21 cellular contexts compared by ENCODE assay signal in the genomic region with DNA sequence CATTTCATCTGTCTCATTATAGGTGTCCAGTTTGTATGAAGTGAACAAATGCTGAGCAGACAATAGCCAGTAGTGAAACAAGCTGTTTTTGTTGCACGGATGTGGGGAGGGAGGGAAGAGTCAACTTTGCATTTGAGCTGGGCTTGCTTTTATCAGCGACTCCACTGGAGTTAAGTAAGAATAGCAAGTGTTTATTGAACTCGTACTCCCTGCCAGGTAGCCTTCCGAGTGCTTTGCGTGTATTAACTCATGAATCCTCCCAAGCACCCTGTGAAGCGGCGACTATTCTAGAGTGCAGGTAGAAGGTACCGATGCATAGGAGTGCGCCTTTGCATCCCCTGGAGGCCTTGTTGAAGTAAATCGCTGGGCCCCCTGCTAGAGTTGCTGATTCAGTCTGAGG. TPM values are rescaled to one million over a fixed set of nuclear protein-coding genes. Genes with fewer than 3 reads are reported as not detected.
DNase-seq lines count a peak whose midpoint lies in the region; ATAC-seq, FAIRE-seq and TF ChIP-seq lines count a peak whose summit lies in the region.
"Had no signal": no experiment of that assay in that cellular context is flagged by ENCODE, and none has a peak within 500 bp of the region (broad histone marks: within the 10 kb centered on the region; RNA-seq: fewer than 3 reads in every experiment).

No MANE protein-coding gene starts in this region.

- no peak overlapping the region for H4K5ac ChIP-seq in H9 (ENCODE audit: insufficient read length, low read depth, low read length)

- H4K91ac ChIP-seq in H9 (ENCODE audit: insufficient read length, low read depth, low read length) = no peak overlapping the region

- H3K4me3 ChIP-seq in HepG2 (replicated peaks in 1 of 3; ENCODE audit: insufficient read depth in 1 of 3, low read depth in 2 of 3, low read length in 3 of 3) = peak overlapping the region in 1 of 3 experiments; percentile 25; a peak in 1 of 6 replicates
- no peak overlapping the region for H3K4me3 ChIP-seq in prostate gland
- H3K4me3 ChIP-seq in BE2C (ENCODE audit: low read depth, low read length) = no peak overlapping the region
- H3K4me3 ChIP-seq in sigmoid colon = no peak overlapping the region
- H3K4me3 ChIP-seq: SJCRH30, suprapubic skin had no signal

- no peak overlapping the region for H3K4ac ChIP-seq in H9 (ENCODE audit: low read depth, low read length)

- H3K4me1 ChIP-seq in H9 (ENCODE audit: insufficient read depth, low read length) = peaks cover 7% of the 10 kb centered on the region; the same call in 1 of the 2 replicates
- H3K4me1 ChIP-seq in HepG2 (ENCODE audit: insufficient read depth, low read length) = peaks cover 63% of the 10 kb centered on the region
- peaks cover 3% of the 10 kb centered on the region for H3K4me1 ChIP-seq in prostate gland (replicated peaks)
- peaks cover 19% of the 10 kb centered on the region for H3K4me1 ChIP-seq in BE2C
- peaks cover 0 to 20% (median 18%) of the 10 kb centered on the region in 4 donors for H3K4me1 ChIP-seq in sigmoid colon
- H3K4me1 ChIP-seq: SJCRH30 had no signal

- peaks cover 6% of the 10 kb centered on the region for H3K23me2 ChIP-seq in H9 (ENCODE audit: insufficient read length, low read depth, low read length, poor library complexity, severe bottlenecking)

- peak; percentile 73 for DNase-seq in H9
- peak; percentile 48 for DNase-seq in WTC11 (ENCODE audit: low spot score)
- peak; percentile 56 for DNase-seq in HepG2 (ENCODE audit: low spot score)
- DNase-seq in prostate gland (ENCODE audit: low spot score) = no peak
- no peak for DNase-seq in BE2C
- no peak for DNase-seq in stimulated activated naive CD4-positive, alpha-beta T cell treated with Interleukin-2 at 50 U/mL for 16 hours (lab: John Stamatoyannopoulos, UW)
- no peak for DNase-seq in sigmoid colon
- DNase-seq: DMS79 treated with DMSO at 0.1 percent for 48 hours; islet precursor cell; NCI-H1436 treated with DMSO at 0.1 percent for 48 hours; SJCRH30; stimulated activated CD4-positive, alpha-beta T cell treated with anti-CD3 and anti-CD28 coated beads, Interleukin-12 subunit alpha, Interleukin-12 subunit beta, amount 100 ng/mL, for 4 hours had no signal

- H3K27me3 ChIP-seq in H9 (ENCODE audit: insufficient read depth, low read length) = no peaks in the 10 kb centered on the region
- H3K27me3 ChIP-seq in HepG2 (ENCODE audit: control insufficient read depth in 1 of 2, insufficient read depth in 2 of 2, low read length in 2 of 2) = no peaks in the 10 kb centered on the region
- no peaks in the 10 kb centered on the region for H3K27me3 ChIP-seq in prostate gland (replicated peaks; ENCODE audit: insufficient read depth)
- H3K27me3 ChIP-seq in BE2C = no peaks in the 10 kb centered on the region
- no peaks in the 10 kb centered on the region for H3K27me3 ChIP-seq in sigmoid colon
- H3K27me3 ChIP-seq: SJCRH30, suprapubic skin had no signal

- H3K9me3 Mint-ChIP-seq in H9 = peaks cover 0 to 2% of the 10 kb centered on the region in 2 experiments; a peak in 1 of 5 replicates
- H3K9me3 Mint-ChIP-seq in WTC11 = no peaks in the 10 kb centered on the region
- H3K9me3 Mint-ChIP-seq: natural killer cell treated with Interleukin-12 subunit alpha and Interleukin-12 subunit beta and Interleukin-15 and Interleukin-18, amount 100 ng/mL, for 72 hours had no signal

- TF ChIP-seq EP300 in HepG2 (IDR thresholded peaks at IDR 0.05; ENCODE audit: low read depth in 2 of 2, low read length in 2 of 2) = no peak
- no peak for TF ChIP-seq EP300 in HepG2 (CRISPR knock-in tag; IDR thresholded peaks at IDR 0.05; ENCODE audit: borderline replicate concordance)
- no peak for TF ChIP-seq EP300 in sigmoid colon (IDR thresholded peaks at IDR 0.05)

- H2BK5ac ChIP-seq in H9 (ENCODE audit: insufficient read length, low read length) = no peak overlapping the region

- FAIRE-seq in HepG2 (lab: Jason Lieb, UNC) = peak; percentile 72
- FAIRE-seq: colon, endometrium, HTR-8/SVneo had no signal

- H2AK5ac ChIP-seq in H9 (ENCODE audit: insufficient read length, low read length) = no peak overlapping the region

- H2AFZ ChIP-seq in H9 (ENCODE audit: low read length) (no peak overlapping the region), HepG2 (ENCODE audit: low read length) (peak overlapping the region; percentile 93)

- H3K9ac ChIP-seq in H9 (ENCODE audit: extremely low read depth, insufficient read length, low read length) (peak overlapping the region; percentile 1), HepG2 (ENCODE audit: insufficient read depth, low read depth, low read length) (peak overlapping the region; percentile 35)

- TF ChIP-seq POLR2A in HepG2 (IDR thresholded peaks at IDR 0.05; ENCODE audit: insufficient read depth in 1 of 2, low read depth in 2 of 2, low read length in 2 of 2) (no peak), prostate gland (IDR thresholded peaks at IDR 0.05) (no peak), sigmoid colon (IDR thresholded peaks at IDR 0.05) (no peak)

- CTCF ChIA-PET in WTC11 (lab: Charles Lee) = interaction anchor here (1.0 to 3.7 kb wide), 10 partner anchors 11 to 197 kb away, joined by 3 to 25 read pairs (median 4); no protein-coding TSS in a partner anchor
- CTCF ChIA-PET in HepG2 (lab: Yijun Ruan, JAX; ENCODE audit: low intra/inter-chr PET ratio, low total read pairs) = no interaction called here

- no peak overlapping the region for H4K8ac ChIP-seq in H9 (replicated peaks; ENCODE audit: insufficient read length, low read depth, low read length)

- H3K79me1 ChIP-seq in H9 (ENCODE audit: insufficient read depth, low read depth, low read length, poor library complexity, severe bottlenecking) = no peaks in the 10 kb centered on the region

- no peak overlapping the region for H2BK120ac ChIP-seq in H9 (ENCODE audit: low read depth, low read length, poor library complexity, severe bottlenecking)

- intact Hi-C loops in HepG2 (cut with micrococcal nuclease; ENCODE audit: unreplicated experiment) (loop anchor here (1.0 kb wide), 1 partner anchor 18 kb away; no protein-coding TSS in a partner anchor), prostate gland (cut with DNase I) (no loop called here), sigmoid colon (cut with DNase I) (no loop called here)

- no peak overlapping the region for H3K14ac ChIP-seq in H9 (ENCODE audit: insufficient read depth, low read length)

- H2BK12ac ChIP-seq in H9 (ENCODE audit: insufficient read length, low read depth, low read length) = no peak overlapping the region

- H3K23ac ChIP-seq in H9 (ENCODE audit: insufficient read length, low read depth, low read length) = no peak overlapping the region

- TF ChIP-seq CTCF in H9 (conservative IDR thresholded peaks at IDR 0.05) (peak; percentile 37; the same call in 2 of the 3 replicates), WTC11 (IDR thresholded peaks at IDR 0.05) (no peak), HepG2 (CRISPR knock-in tag; IDR thresholded peaks at IDR 0.05) (peak; percentile 14; the same call in 1 of the 2 replicates), prostate gland (IDR thresholded peaks at IDR 0.05) (no peak), BE2C (IDR thresholded peaks at IDR 0.05; ENCODE audit: low read depth, low read length) (no peak), sigmoid colon (IDR thresholded peaks at IDR 0.05) (no peak)

- H3K4me2 ChIP-seq in H9 (ENCODE audit: insufficient read depth, insufficient read length, low read length) = peak overlapping the region; percentile 45
- H3K4me2 ChIP-seq in HepG2 (ENCODE audit: low read depth, low read length) = peak overlapping the region; percentile 83

- H3K9me3 ChIP-seq in H9 (ENCODE audit: control insufficient read depth, low read depth, low read length) (no peaks in the 10 kb centered on the region), HepG2 (ENCODE audit: low read length) (no peaks in the 10 kb centered on the region), prostate gland (no peaks in the 10 kb centered on the region), BE2C (no peaks in the 10 kb centered on the region), sigmoid colon (no peaks in the 10 kb centered on the region)
- H3K9me3 ChIP-seq: SJCRH30, suprapubic skin had no signal

- H3K4me1 Mint-ChIP-seq in H9 = peaks cover 41 to 43% of the 10 kb centered on the region in 2 experiments
- H3K4me1 Mint-ChIP-seq in WTC11 = peaks cover 42% of the 10 kb centered on the region

- H3K27ac ChIP-seq in H9 (ENCODE audit: insufficient read length, low read depth, low read length) (peak overlapping the region; percentile 4), HepG2 (ENCODE audit: extremely low read length, insufficient read depth, low read length) (peak overlapping the region; percentile 58), prostate gland (peak overlapping the region; percentile 16 to 58), sigmoid colon (no peak overlapping the region)
- H3K27ac ChIP-seq: SJCRH30, suprapubic skin had no signal

- H4K20me1 ChIP-seq in H9 (ENCODE audit: control insufficient read depth, insufficient read depth, insufficient read length) = no peaks in the 10 kb centered on the region
- H4K20me1 ChIP-seq in HepG2 (ENCODE audit: insufficient read depth, low read length) = no peaks in the 10 kb centered on the region

- H3K27ac Mint-ChIP-seq in H9 = peak overlapping the region; percentile 93 to 96 (median 96)
- peak overlapping the region; percentile 98 for H3K27ac Mint-ChIP-seq in WTC11
- H3K27ac Mint-ChIP-seq: activated naive CD8-positive, alpha-beta T cell; natural killer cell treated with Interleukin-12 subunit alpha and Interleukin-12 subunit beta and Interleukin-15 and Interleukin-18, amount 100 ng/mL, for 72 hours had no signal

- H3K36me3 Mint-ChIP-seq in H9 (ENCODE audit: insufficient read depth in 1 of 3, low read depth in 3 of 3) (no peaks in the 10 kb centered on the region), WTC11 (no peaks in the 10 kb centered on the region)
- H3K36me3 Mint-ChIP-seq: activated naive CD8-positive, alpha-beta T cell; natural killer cell treated with Interleukin-12 subunit alpha and Interleukin-12 subunit beta and Interleukin-15 and Interleukin-18, amount 100 ng/mL, for 72 hours had no signal

- in situ Hi-C loops in HepG2 (cut with HindIII; ENCODE audit: extremely low pct_ligation_motif_present, low pct_unique_long_range_greater_than_20kb) = no loop called here

- WGBS in H9 (ENCODE audit: extremely low coverage, insufficient read length, low lambda C conversion rate) = no CpG with 5 or more reads among the region's 10 CpGs
- WGBS in HepG2 (ENCODE audit: low lambda C conversion rate) = 42% methylated on average over 8 of the region's 10 CpGs
- WGBS in prostate gland = 35% methylated on average over 10 of the region's 10 CpGs
- WGBS in sigmoid colon, 2 donors = 84 to 92% methylated on average over 10 of the region's 10 CpGs

- H3K18ac ChIP-seq in H9 (ENCODE audit: insufficient read length, low read depth, low read length) = no peak overlapping the region

- POLR2A ChIA-PET in WTC11 (lab: Charles Lee) = interaction anchor here (1.0 to 1.3 kb wide), 2 partner anchors 15 to 117 kb away, joined by 3 to 5 read pairs; a partner anchor contains a TSS
- POLR2A ChIA-PET in HepG2 (lab: Yijun Ruan, JAX) = interaction anchor here (0.7 to 2.7 kb wide), 4 partner anchors 11 to 25 kb away, joined by 3 to 15 read pairs (median 5); a partner anchor contains a TSS

- H3K27me3 Mint-ChIP-seq in H9 (ENCODE audit: low read depth) (no peaks in the 10 kb centered on the region), WTC11 (ENCODE audit: low read depth) (peaks cover 3% of the 10 kb centered on the region; the same call in 1 of the 2 replicates)
- H3K27me3 Mint-ChIP-seq: activated naive CD8-positive, alpha-beta T cell; natural killer cell treated with Interleukin-12 subunit alpha and Interleukin-12 subunit beta and Interleukin-15 and Interleukin-18, amount 100 ng/mL, for 72 hours had no signal

- no peak overlapping the region for H3T11ph ChIP-seq in H9 (ENCODE audit: low read length)

- no peak for TF ChIP-seq RAD21 in HepG2 (CRISPR knock-in tag; IDR thresholded peaks at IDR 0.05)

- peak overlapping the region; percentile 32 to 67 for H3K4me3 Mint-ChIP-seq in H9
- H3K4me3 Mint-ChIP-seq in WTC11 = peak overlapping the region; percentile 37
- H3K4me3 Mint-ChIP-seq: activated naive CD8-positive, alpha-beta T cell; natural killer cell treated with Interleukin-12 subunit alpha and Interleukin-12 subunit beta and Interleukin-15 and Interleukin-18, amount 100 ng/mL, for 72 hours had no signal

- no peaks in the 10 kb centered on the region for H3K79me2 ChIP-seq in H9 (ENCODE audit: insufficient read depth, low read length)
- H3K79me2 ChIP-seq in HepG2 (ENCODE audit: insufficient read depth, low read length) = no peaks in the 10 kb centered on the region

- no TSS peak for BruUV-seq in HepG2 (replicated peaks; lab: Mats Ljungman, UMichigan)

- ATAC-seq in WTC11 = peak; percentile 7
- ATAC-seq in HepG2 = no peak
- ATAC-seq: natural killer cell treated with Interleukin-12 subunit alpha and Interleukin-12 subunit beta and Interleukin-15 and Interleukin-18, amount 100 ng/mL, for 72 hours had no signal

- H2BK15ac ChIP-seq in H9 (ENCODE audit: low read depth, low read length) = no peak overlapping the region

- H3K56ac ChIP-seq in H9 (ENCODE audit: insufficient read length, low read depth, low read length) = no peak overlapping the region

- no peak overlapping the region for H2BK20ac ChIP-seq in H9 (ENCODE audit: low read depth, low read length, poor library complexity, severe bottlenecking)

- H3K36me3 ChIP-seq in HepG2 (replicated peaks in 1 of 2; ENCODE audit: control insufficient read depth in 1 of 2, insufficient read depth in 2 of 2, low read length in 2 of 2) = no peaks in the 10 kb centered on the region
- no peaks in the 10 kb centered on the region for H3K36me3 ChIP-seq in prostate gland
- H3K36me3 ChIP-seq in BE2C = no peaks in the 10 kb centered on the region
- no peaks in the 10 kb centered on the region for H3K36me3 ChIP-seq in sigmoid colon
- H3K36me3 ChIP-seq: SJCRH30, suprapubic skin had no signal

RNA-seq across cellular contexts. Expression of a gene that starts 4.7 kb away (rescaled TPM):
- total RNA-seq in H9 (2021) = 48.8 and 49.7 TPM in 2 replicates
- total RNA-seq in WTC11 (2021) = 84.0 to 87.9 TPM (median 87.7 TPM) in 3 replicates
- total RNA-seq in HepG2 (2016; rRNA removed; fragmentation: Illumina TruSeq; extraction: Trizol) = 24.4 and 30.3 TPM in 2 replicates
- total RNA-seq in HepG2 (2016; cell fraction: cytosol; rRNA removed; fragmentation: Illumina TruSeq; extraction: Trizol; ENCODE audit: low read depth) = 8.7 and 10.7 TPM in 2 replicates
- total RNA-seq in HepG2 (2016; cell fraction: insoluble cytoplasmic fraction; rRNA removed; fragmentation: Illumina TruSeq; extraction: Trizol) = 24.3 and 28.9 TPM in 2 replicates
- total RNA-seq in HepG2 (2016; cell fraction: membrane; rRNA removed; fragmentation: Illumina TruSeq; extraction: Trizol) = 18.5 and 19.0 TPM in 2 replicates
- 16.6 and 20.8 TPM in 2 replicates for total RNA-seq in HepG2 (2016; cell fraction: nucleus; rRNA removed; fragmentation: Illumina TruSeq; extraction: Trizol)
- polyA plus RNA-seq in HepG2 (2011; rRNA removed) = 27.4 and 34.2 TPM in 2 replicates
- polyA plus RNA-seq in HepG2 (2011; cell fraction: cytosol; rRNA removed) = 26.3 and 39.4 TPM in 2 replicates
- 141 and 147 TPM in 2 replicates for polyA plus RNA-seq in HepG2 (2011; cell fraction: nucleus; rRNA removed)
- 31.4 and 36.8 TPM in 2 replicates for polyA plus RNA-seq in HepG2 (2012)
- 9.9 and 10.2 TPM in 2 replicates for polyA plus RNA-seq in HepG2 (2016; cell fraction: cytosol; fragmentation: Illumina TruSeq; extraction: Trizol; ENCODE audit: low read depth)
- polyA plus RNA-seq in HepG2 (2016; cell fraction: insoluble cytoplasmic fraction; fragmentation: Illumina TruSeq; extraction: Trizol; ENCODE audit: low read depth) = 35.6 and 37.8 TPM in 2 replicates
- 15.1 and 15.7 TPM in 2 replicates for polyA plus RNA-seq in HepG2 (2016; cell fraction: membrane; fragmentation: Illumina TruSeq; extraction: Trizol; ENCODE audit: low read depth)
- 59.4 and 67.1 TPM in 2 replicates for polyA plus RNA-seq in HepG2 (2016; cell fraction: nucleus; fragmentation: Illumina TruSeq; extraction: Trizol; ENCODE audit: insufficient read depth, low read depth)
- 7.0 and 28.3 TPM in 2 replicates for polyA minus RNA-seq in HepG2 (2011; rRNA and poly(A)+ RNA removed; ENCODE audit: low replicate concordance)
- polyA minus RNA-seq in HepG2 (2011; cell fraction: cytosol; rRNA and poly(A)+ RNA removed) = 15.8 and 20.3 TPM in 2 replicates
- 11.1 and 17.4 TPM in 2 replicates for polyA minus RNA-seq in HepG2 (2011; cell fraction: nucleus; rRNA and poly(A)+ RNA removed)
- 100 to 1,000 TPM in 1 of 2 donors, 10 to 100 TPM in 1; 62.0 to 105 TPM for total RNA-seq in prostate gland
- 40.9 TPM for polyA plus RNA-seq in BE2C (2012; ENCODE audit: insufficient read depth, insufficient read length, low read depth)
- total RNA-seq in sigmoid colon = 10 to 100 TPM; 25.3 to 57.4 (median 34.1) TPM
- 10 to 100 TPM; 11.4 to 27.9 (median 14.3) TPM for polyA plus RNA-seq in sigmoid colon

RNA-seq across cellular contexts. Expression of a gene that starts 15.3 kb away (rescaled TPM):
- total RNA-seq in H9 (2021) = 54.6 and 55.8 TPM in 2 replicates
- 60.8 to 62.9 TPM (median 62.0 TPM) in 3 replicates for total RNA-seq in WTC11 (2021)
- total RNA-seq in HepG2 (2016; rRNA removed; fragmentation: Illumina TruSeq; extraction: Trizol) = 35.6 and 42.8 TPM in 2 replicates
- total RNA-seq in HepG2 (2016; cell fraction: cytosol; rRNA removed; fragmentation: Illumina TruSeq; extraction: Trizol; ENCODE audit: low read depth) = 29.0 and 33.1 TPM in 2 replicates
- total RNA-seq in HepG2 (2016; cell fraction: insoluble cytoplasmic fraction; rRNA removed; fragmentation: Illumina TruSeq; extraction: Trizol) = 34.7 and 46.1 TPM in 2 replicates
- total RNA-seq in HepG2 (2016; cell fraction: membrane; rRNA removed; fragmentation: Illumina TruSeq; extraction: Trizol) = 62.2 and 73.5 TPM in 2 replicates
- total RNA-seq in HepG2 (2016; cell fraction: nucleus; rRNA removed; fragmentation: Illumina TruSeq; extraction: Trizol) = 17.6 and 21.2 TPM in 2 replicates
- 15.1 and 23.1 TPM in 2 replicates for polyA plus RNA-seq in HepG2 (2011; rRNA removed)
- polyA plus RNA-seq in HepG2 (2011; cell fraction: cytosol; rRNA removed) = 9.6 and 21.1 TPM in 2 replicates
- 24.0 and 30.1 TPM in 2 replicates for polyA plus RNA-seq in HepG2 (2011; cell fraction: nucleus; rRNA removed)
- 20.1 and 21.2 TPM in 2 replicates for polyA plus RNA-seq in HepG2 (2012)
- polyA plus RNA-seq in HepG2 (2016; cell fraction: cytosol; fragmentation: Illumina TruSeq; extraction: Trizol; ENCODE audit: low read depth) = 34.6 and 40.9 TPM in 2 replicates
- polyA plus RNA-seq in HepG2 (2016; cell fraction: insoluble cytoplasmic fraction; fragmentation: Illumina TruSeq; extraction: Trizol; ENCODE audit: low read depth) = 47.2 and 47.3 TPM in 2 replicates
- 55.5 and 74.3 TPM in 2 replicates for polyA plus RNA-seq in HepG2 (2016; cell fraction: membrane; fragmentation: Illumina TruSeq; extraction: Trizol; ENCODE audit: low read depth)
- polyA plus RNA-seq in HepG2 (2016; cell fraction: nucleus; fragmentation: Illumina TruSeq; extraction: Trizol; ENCODE audit: insufficient read depth, low read depth) = 38.1 and 41.9 TPM in 2 replicates
- polyA minus RNA-seq in HepG2 (2011; rRNA and poly(A)+ RNA removed; ENCODE audit: low replicate concordance) = 11.1 and 37.8 TPM in 2 replicates
- polyA minus RNA-seq in HepG2 (2011; cell fraction: cytosol; rRNA and poly(A)+ RNA removed) = 24.6 and 29.7 TPM in 2 replicates
- polyA minus RNA-seq in HepG2 (2011; cell fraction: nucleus; rRNA and poly(A)+ RNA removed) = 9.8 and 11.8 TPM in 2 replicates
- 10 to 100 TPM; 28.2 to 47.5 TPM for total RNA-seq in prostate gland
- 116 TPM for polyA plus RNA-seq in BE2C (2012; ENCODE audit: insufficient read depth, insufficient read length, low read depth)
- 10 to 100 TPM; 11.0 to 14.1 (median 12.1) TPM for total RNA-seq in sigmoid colon
- polyA plus RNA-seq in sigmoid colon = 10 to 100 TPM; 25.2 to 38.3 (median 26.1) TPM

RNA-seq across cellular contexts. Expression of a gene that starts 39.4 kb away (rescaled TPM):
- not detected in 2 replicates for total RNA-seq in H9 (2021)
- total RNA-seq in WTC11 (2021) = not detected in 3 replicates
- not detected in 2 replicates for total RNA-seq in HepG2 (2016; rRNA removed; fragmentation: Illumina TruSeq; extraction: Trizol)
- not detected in 2 replicates for total RNA-seq in HepG2 (2016; cell fraction: cytosol; rRNA removed; fragmentation: Illumina TruSeq; extraction: Trizol; ENCODE audit: low read depth)
- not detected in 2 replicates for total RNA-seq in HepG2 (2016; cell fraction: insoluble cytoplasmic fraction; rRNA removed; fragmentation: Illumina TruSeq; extraction: Trizol)
- not detected in 2 replicates for total RNA-seq in HepG2 (2016; cell fraction: membrane; rRNA removed; fragmentation: Illumina TruSeq; extraction: Trizol)
- not detected in 2 replicates for total RNA-seq in HepG2 (2016; cell fraction: nucleus; rRNA removed; fragmentation: Illumina TruSeq; extraction: Trizol)
- not detected in 2 replicates for polyA plus RNA-seq in HepG2 (2011; rRNA removed)
- not detected in 2 replicates for polyA plus RNA-seq in HepG2 (2011; cell fraction: cytosol; rRNA removed)
- polyA plus RNA-seq in HepG2 (2011; cell fraction: nucleus; rRNA removed) = not detected in 2 replicates
- polyA plus RNA-seq in HepG2 (2012) = not detected in 2 replicates
- not detected in 2 replicates for polyA plus RNA-seq in HepG2 (2016; cell fraction: cytosol; fragmentation: Illumina TruSeq; extraction: Trizol; ENCODE audit: low read depth)
- polyA plus RNA-seq in HepG2 (2016; cell fraction: insoluble cytoplasmic fraction; fragmentation: Illumina TruSeq; extraction: Trizol; ENCODE audit: low read depth) = not detected in 2 replicates
- polyA plus RNA-seq in HepG2 (2016; cell fraction: membrane; fragmentation: Illumina TruSeq; extraction: Trizol; ENCODE audit: low read depth) = not detected in 2 replicates
- not detected in 2 replicates for polyA plus RNA-seq in HepG2 (2016; cell fraction: nucleus; fragmentation: Illumina TruSeq; extraction: Trizol; ENCODE audit: insufficient read depth, low read depth)
- not detected in 2 replicates for polyA minus RNA-seq in HepG2 (2011; rRNA and poly(A)+ RNA removed; ENCODE audit: low replicate concordance)
- not detected in 2 replicates for polyA minus RNA-seq in HepG2 (2011; cell fraction: cytosol; rRNA and poly(A)+ RNA removed)
- not detected in 2 replicates for polyA minus RNA-seq in HepG2 (2011; cell fraction: nucleus; rRNA and poly(A)+ RNA removed)
- not detected for total RNA-seq in prostate gland
- not detected for polyA plus RNA-seq in BE2C (2012; ENCODE audit: insufficient read depth, insufficient read length, low read depth)
- total RNA-seq in sigmoid colon = not detected
- polyA plus RNA-seq in sigmoid colon = not detected
- total RNA-seq: M059J; natural killer cell treated with Interleukin-12 subunit alpha and Interleukin-12 subunit beta and Interleukin-15 and Interleukin-18, amount 100 ng/mL, for 72 hours; renal cortical epithelial cell; SJCRH30; suprapubic skin; T-helper 2 cell treated with Interferon-gamma antibody and Interleukin-4, amounts not matched to agents 100 ng/mL and 5 ng/mL, for 36 hours had no signal

Comparison
In these comparisons a context has a peak if more than half of its experiments do, and no peak if none do; other contexts are left out.
1. DNase-seq: peak in H9 (single experiment), WTC11 (single experiment) and HepG2 (single experiment); none in prostate gland (single experiment), BE2C (single experiment), stimulated activated naive CD4-positive, alpha-beta T cell treated with Interleukin-2 at 50 U/mL for 16 hours (single experiment) and sigmoid colon (single experiment).
2. H3K27ac ChIP-seq: peak in H9 (single experiment), HepG2 (single experiment) and prostate gland (2 of 2); none in sigmoid colon (0 of 4).
3. CTCF ChIP-seq: peak in H9 (single experiment) and HepG2 (single experiment); none in WTC11 (single experiment), prostate gland (0 of 4), BE2C (single experiment) and sigmoid colon (0 of 4).